Comparison of ENCODE assay signal across 8 cellular contexts in the genomic region with DNA sequence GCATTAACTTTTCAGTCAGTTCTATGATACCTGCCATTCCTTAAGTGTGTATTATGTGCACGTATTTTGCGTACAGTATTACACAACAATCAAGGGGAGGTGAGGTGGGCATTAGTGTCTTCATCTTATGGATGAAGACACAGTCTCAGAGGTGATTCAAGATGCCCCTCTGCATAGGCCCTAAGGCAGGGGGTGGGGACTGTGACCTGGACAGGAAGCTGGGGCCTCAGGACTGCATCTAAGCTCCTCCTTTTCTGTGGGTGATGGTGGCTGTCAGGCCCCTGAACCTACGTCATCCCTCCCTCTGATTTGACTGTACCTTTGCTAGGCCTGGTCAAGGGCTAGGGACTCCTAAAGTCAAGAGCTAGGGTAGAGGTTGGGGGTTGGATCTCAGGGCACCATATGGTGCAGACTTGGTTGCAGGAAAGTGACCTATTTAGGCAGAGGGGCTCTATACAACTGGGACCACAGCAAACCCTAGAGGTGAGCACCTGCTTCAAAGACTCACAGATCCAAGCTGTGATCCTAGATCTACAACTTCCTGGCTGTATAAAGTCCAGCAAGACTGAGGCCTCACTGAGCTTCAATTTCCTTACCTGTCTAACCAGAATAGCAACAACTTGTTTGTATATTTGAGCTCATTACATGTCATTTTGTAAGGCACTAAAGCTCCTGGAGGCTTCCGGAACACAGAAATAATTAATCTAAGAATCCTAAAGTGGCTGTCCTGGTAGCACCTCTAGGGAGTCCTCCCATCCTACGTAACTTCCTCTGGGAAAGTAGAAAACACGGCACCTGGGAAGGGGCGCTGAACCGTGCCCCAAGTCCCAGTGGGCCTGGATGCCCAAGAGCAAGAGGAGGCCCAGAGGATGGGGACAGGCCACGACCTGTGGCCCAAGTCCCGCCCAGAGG. TPM values are rescaled to one million over a fixed set of nuclear protein-coding genes. Genes with fewer than 3 reads are reported as not detected.
A peak's percentile ranks its signal among the peaks of the same experiment; 100 is the strongest.
DNase-seq lines count a peak whose midpoint lies in the region; ATAC-seq and TF ChIP-seq lines count a peak whose summit lies in the region.

No MANE protein-coding gene starts in this region.

- ATAC-seq in GM21737 (IDR thresholded peaks at IDR 0.05; ENCODE audit: unreplicated experiment) = peak; percentile 35
- no peak for ATAC-seq in naive thymus-derived CD8-positive, alpha-beta T cell
- ATAC-seq in left lobe of liver = no peak

- TF ChIP-seq CTCF in GM12875 (IDR thresholded peaks at IDR 0.05; ENCODE audit: borderline replicate concordance, insufficient read depth, low read depth, low read length) = no peak

- DNase-seq in NOMO-1 (lab: John Stamatoyannopoulos, UW; ENCODE audit: unreplicated experiment in 2 of 2) (peak; percentile 44 to 63), NCI-H446 (lab: John Stamatoyannopoulos, UW) (no peak), NCI-H2081 (lab: John Stamatoyannopoulos, UW) (no peak), left lobe of liver (ENCODE audit: low spot score) (no peak)
- DNase-seq in naive thymus-derived CD8-positive, alpha-beta T cell = no peak

- H3K4me3 Mint-ChIP-seq in naive thymus-derived CD8-positive, alpha-beta T cell = peak overlapping the region; percentile 68 to 98 (median 96)

- H3K9me3 Mint-ChIP-seq in naive thymus-derived CD8-positive, alpha-beta T cell = no peaks in the 10 kb centered on the region

- H3K36me3 Mint-ChIP-seq in naive thymus-derived CD8-positive, alpha-beta T cell = no peaks in the 10 kb centered on the region

- H3K27ac ChIP-seq in cingulate gyrus (ENCODE audit: low read depth, low read length) = peak overlapping the region; percentile 54

- peaks cover 15 to 37% (median 37%) of the 10 kb centered on the region in 4 donors for H3K4me1 Mint-ChIP-seq in naive thymus-derived CD8-positive, alpha-beta T cell

- H3K4me3 ChIP-seq in GM12875 (ENCODE audit: low read depth, low read length) = peak overlapping the region; percentile 81

- H3K27ac Mint-ChIP-seq in naive thymus-derived CD8-positive, alpha-beta T cell = peak overlapping the region; percentile 71 to 95 (median 90)

- no peaks in the 10 kb centered on the region for H3K27me3 Mint-ChIP-seq in naive thymus-derived CD8-positive, alpha-beta T cell

- POLR2A ChIA-PET in naive thymus-derived CD8-positive, alpha-beta T cell (lab: Charles Lee) = interaction anchor here (0.7 to 5.0 kb wide), 12 partner anchors 9 to 93 kb away, joined by 3 to 43 read pairs (median 5); no protein-coding TSS in a partner anchor

RNA-seq across cellular contexts. Expression of a gene that starts 39.1 kb away (rescaled TPM):
- total RNA-seq in naive thymus-derived CD8-positive, alpha-beta T cell = 10 to 100 TPM; 63.5 to 67.1 TPM
- 100 to 1,000 TPM in 1 of 3 donors, 10 to 100 TPM in 2; 89.9 to 129 (median 97.1) TPM for polyA plus RNA-seq in naive thymus-derived CD8-positive, alpha-beta T cell
- 6.8 TPM for total RNA-seq in left lobe of liver

Comparison
In these comparisons a context has a peak if more than half of its experiments do, and no peak if none do; other contexts are left out.
1. DNase-seq: peak in NOMO-1 (2 of 2); none in naive thymus-derived CD8-positive, alpha-beta T cell (0 of 10), NCI-H446 (0 of 2), NCI-H2081 (0 of 2) and left lobe of liver (single experiment).